ENCODE assay signal across 11 cellular contexts in genomic region chr1:19441048-19441447, GRCh38. TPM values are rescaled to one million over a fixed set of nuclear protein-coding genes. Genes with fewer than 3 reads are reported as not detected.
DNase-seq lines count a peak whose midpoint lies in the region; ATAC-seq and TF ChIP-seq lines count a peak whose summit lies in the region.
"Had no signal": no experiment of that assay in that cellular context is flagged by ENCODE, and none has a peak within 500 bp of the region (broad histone marks: within the 10 kb centered on the region; RNA-seq: fewer than 3 reads in every experiment).

No MANE protein-coding gene starts in this region.

- peaks cover 97% of the 10 kb centered on the region for H4K20me1 ChIP-seq in IMR-90 (ENCODE audit: insufficient read depth, low read length)

- H3K9ac ChIP-seq in IMR-90 (ENCODE audit: low read depth, low read length), result no peak overlapping the region

- H3K4me1 Mint-ChIP-seq in Calu3 (ENCODE audit: low read depth, unreplicated experiment), result peaks cover 49% of the 10 kb centered on the region
- peaks cover 78 to 85% of the 10 kb centered on the region in 2 donors for H3K4me1 Mint-ChIP-seq in effector memory CD8-positive, alpha-beta T cell (ENCODE audit: low read depth in 2 of 2)

- no peaks in the 10 kb centered on the region for H3K9me3 ChIP-seq in IMR-90 (ENCODE audit: control insufficient read depth, insufficient read depth, low read length)
- H3K9me3 ChIP-seq in prostate gland, result no peaks in the 10 kb centered on the region

- peak overlapping the region; percentile 54 for H4K91ac ChIP-seq in IMR-90 (ENCODE audit: insufficient read depth, low read depth, low read length)

- WGBS in IMR-90 (ENCODE audit: extremely low coverage in 2 of 2, insufficient read length in 1 of 2), 2 experiments, result 80% methylated on average over 1 of the region's 6 CpGs; no CpG with 5 or more reads in 1 of the 2 experiments
- 72% methylated on average over 6 of the region's 6 CpGs for WGBS in prostate gland

- dilution Hi-C loops in IMR-90 (cut with HindIII; ENCODE audit: low sequenced_read_pairs, unreplicated experiment), result no loop called here

- H2BK5ac ChIP-seq in IMR-90 (ENCODE audit: low read depth, low read length, poor library complexity, severe bottlenecking), result peak overlapping the region; percentile 38

- H3K4me1 ChIP-seq in IMR-90 (ENCODE audit: control insufficient read depth, insufficient read depth, low read length) (peaks cover 47% of the 10 kb centered on the region), prostate gland (replicated peaks) (peaks cover 53% of the 10 kb centered on the region)

- no peak overlapping the region for H2AK9ac ChIP-seq in IMR-90 (replicated peaks; ENCODE audit: low read depth, low read length, poor library complexity)

- in situ Hi-C loops in IMR-90 (cut with MboI; ENCODE audit: low sequenced_read_pairs), result no loop called here

- H2BK15ac ChIP-seq in IMR-90 (ENCODE audit: low read depth, low read length), result 0 out of 3 replicates have a peak overlapping the region, but pooled peaks have one; percentile 3

- H2AFZ ChIP-seq in IMR-90 (replicated peaks; ENCODE audit: low read length, poor library complexity), result no peak overlapping the region

- H3K36me3 ChIP-seq in IMR-90 (ENCODE audit: control insufficient read depth, insufficient read depth, low read length) (peaks cover 17% of the 10 kb centered on the region), prostate gland (no peaks in the 10 kb centered on the region)

- H2BK20ac ChIP-seq in IMR-90 (ENCODE audit: low read depth, low read length), result no peak overlapping the region

- DNase-seq in Calu3 (no peak), IMR-90 (no peak), prostate gland (ENCODE audit: low spot score) (no peak), NCI-H2196 treated with DMSO at 0.1 percent for 48 hours (lab: John Stamatoyannopoulos, UW; ENCODE audit: unreplicated experiment) (no peak), putamen (ENCODE audit: low spot score) (no peak), HUDEP-2 (lab: John Stamatoyannopoulos, UW; ENCODE audit: unreplicated experiment in 76 of 76) (no peak)
- no peak for DNase-seq in effector memory CD8-positive, alpha-beta T cell
- DNase-seq: NCI-H526 had no signal

- no peak overlapping the region for H3K27ac Mint-ChIP-seq in Calu3 (ENCODE audit: unreplicated experiment)
- H3K27ac Mint-ChIP-seq in effector memory CD8-positive, alpha-beta T cell, result peak overlapping the region; percentile 74 to 83
- H3K27ac Mint-ChIP-seq: activated T-helper 2 cell treated with anti-CD3 and anti-CD28 coated beads, Interferon-gamma antibody, Interleukin-2, Interleukin-4, amounts not matched to agents 10 μg/mL and 5 μg/mL and 100 μg/mL, durations not matched to agents 14 hours and 24 hours and 36 hours had no signal

- H2BK120ac ChIP-seq in IMR-90 (ENCODE audit: low read depth, low read length), result peak overlapping the region; percentile 12; the same call in 1 of the 2 replicates

- H3K18ac ChIP-seq in IMR-90 (ENCODE audit: low read depth, low read length), result peak overlapping the region; percentile 28

- peak overlapping the region; percentile 59 for H2AK5ac ChIP-seq in IMR-90 (ENCODE audit: low read depth, low read length)

- H3K4me3 ChIP-seq in IMR-90 (ENCODE audit: insufficient read depth, low read depth, low read length) (no peak overlapping the region), prostate gland (no peak overlapping the region)

- H3K14ac ChIP-seq in IMR-90 (replicated peaks; ENCODE audit: low read depth, low read length), result peak overlapping the region; percentile 39

- POLR2A ChIA-PET in IMR-90 (lab: Charles Lee; ENCODE audit: unreplicated experiment), result interaction anchor here (0.6 kb wide), 1 partner anchor 213 kb away, joined by 3 read pairs; no protein-coding TSS in a partner anchor

- ATAC-seq in IMR-90 (ENCODE audit: low read depth) (no peak), GM19023 (IDR thresholded peaks at IDR 0.05; ENCODE audit: unreplicated experiment) (no peak)
- ATAC-seq in effector memory CD8-positive, alpha-beta T cell (replicated peaks), result no peak

- TF ChIP-seq CTCF in Calu3 (IDR thresholded peaks at IDR 0.05; ENCODE audit: unreplicated experiment), result no peak
- TF ChIP-seq CTCF in IMR-90 (conservative IDR thresholded peaks at IDR 0.05; ENCODE audit: low read depth, low read length), result no peak
- TF ChIP-seq CTCF in prostate gland (IDR thresholded peaks at IDR 0.05), result no peak

- TF ChIP-seq RAD21 in IMR-90 (IDR thresholded peaks at IDR 0.05; ENCODE audit: low read length), result no peak

- peaks cover 55% of the 10 kb centered on the region for H3K9me1 ChIP-seq in IMR-90 (ENCODE audit: insufficient read depth, low read length)

- H3K36me3 Mint-ChIP-seq in Calu3 (ENCODE audit: insufficient read depth, unreplicated experiment), result peaks cover 10% of the 10 kb centered on the region
- H3K36me3 Mint-ChIP-seq in effector memory CD8-positive, alpha-beta T cell (ENCODE audit: insufficient read depth), result peaks cover 27% of the 10 kb centered on the region

- H3K4me3 Mint-ChIP-seq in Calu3 (ENCODE audit: low read depth, unreplicated experiment), result peak overlapping the region; percentile 36
- peak overlapping the region in 1 of 2 donors; percentile 8 for H3K4me3 Mint-ChIP-seq in effector memory CD8-positive, alpha-beta T cell

- peak overlapping the region; percentile 64 for H3K4ac ChIP-seq in IMR-90 (ENCODE audit: low read depth, low read length)

- H4K5ac ChIP-seq in IMR-90 (ENCODE audit: low read depth, low read length), result peak overlapping the region; percentile 8

- intact Hi-C loops in Calu3 (cut with micrococcal nuclease; ENCODE audit: unreplicated experiment) (no loop called here), IMR-90 (cut with micrococcal nuclease) (no loop called here), prostate gland (cut with DNase I) (no loop called here)

- H3K27me3 Mint-ChIP-seq in Calu3 (ENCODE audit: unreplicated experiment), result no peaks in the 10 kb centered on the region
- H3K27me3 Mint-ChIP-seq in effector memory CD8-positive, alpha-beta T cell, result no peaks in the 10 kb centered on the region

- TF ChIP-seq POLR2A in IMR-90 (IDR thresholded peaks at IDR 0.05; ENCODE audit: low read depth, low read length) (no peak), prostate gland (IDR thresholded peaks at IDR 0.05) (no peak)

- no peak overlapping the region for H3K4me2 ChIP-seq in IMR-90 (ENCODE audit: low read depth, low read length)

- BruUV-seq in Calu3 (replicated peaks; lab: Mats Ljungman, UMichigan) (no TSS peak), IMR-90 (replicated peaks; lab: Mats Ljungman, UMichigan) (no TSS peak)

- H4K8ac ChIP-seq in IMR-90 (ENCODE audit: low read depth in 2 of 2, low read length in 2 of 2), result peak overlapping the region in 1 of 2 experiments; percentile 13; a peak in 2 of 4 replicates

- H3K56ac ChIP-seq in IMR-90 (ENCODE audit: extremely low read depth, insufficient read depth, low read length), result no peak overlapping the region; the same call in 1 of the 2 replicates

- CTCF ChIA-PET in Calu3 (lab: Charles Lee) (interaction anchor here (0.6 to 1.5 kb wide), 2 partner anchors 11 to 12 kb away, joined by 3 to 4 read pairs; no protein-coding TSS in a partner anchor), IMR-90 (lab: Yijun Ruan, JAX) (no interaction called here)

- peaks cover 40 to 96% of the 10 kb centered on the region in 2 experiments for H3K79me1 ChIP-seq in IMR-90 (ENCODE audit: low read depth in 1 of 2, low read length in 2 of 2)

- no peaks in the 10 kb centered on the region for H3K27me3 ChIP-seq in IMR-90 (ENCODE audit: control insufficient read depth, insufficient read depth, low read length)
- no peaks in the 10 kb centered on the region for H3K27me3 ChIP-seq in prostate gland (replicated peaks; ENCODE audit: insufficient read depth)

- peak overlapping the region; percentile 26 for H3K23ac ChIP-seq in IMR-90 (ENCODE audit: low read depth, low read length)

- H3K27ac ChIP-seq in IMR-90 (ENCODE audit: insufficient read depth, low read length) (peak overlapping the region; percentile 64; the same call in 1 of the 2 replicates), prostate gland (peak overlapping the region; percentile 83 to 96)
- H3K27ac ChIP-seq: HL-60 had no signal

- no peaks in the 10 kb centered on the region for H3K9me3 Mint-ChIP-seq in Calu3 (ENCODE audit: low read depth, unreplicated experiment)
- no peaks in the 10 kb centered on the region for H3K9me3 Mint-ChIP-seq in effector memory CD8-positive, alpha-beta T cell
- H3K9me3 Mint-ChIP-seq: activated T-helper 2 cell treated with anti-CD3 and anti-CD28 coated beads, Interferon-gamma antibody, Interleukin-2, Interleukin-4, amounts not matched to agents 10 μg/mL and 5 μg/mL and 100 μg/mL, durations not matched to agents 14 hours and 24 hours and 36 hours had no signal

TF ChIP-seq in IMR-90, 13 proteins besides CTCF, POLR2A, EP300 and RAD21:
- TF ChIP-seq USF2 (IDR thresholded peaks at IDR 0.05; ENCODE audit: low read depth, low read length), result peak; percentile 45; the same call in 1 of the 2 replicates
- TF ChIP-seq RFX5 (IDR thresholded peaks at IDR 0.05; ENCODE audit: low read depth, low read length), result no peak

RNA-seq across cellular contexts. Expression of gene CAPZB, which starts 44.3 kb away (rescaled TPM):
- 198 and 207 TPM in 2 replicates for total RNA-seq in Calu3 (2022)
- total RNA-seq in IMR-90 (2012; rRNA removed), result 180 and 216 TPM in 2 replicates
- 271 and 304 TPM in 2 replicates for polyA plus RNA-seq in IMR-90 (2012; rRNA removed)
- polyA plus RNA-seq in IMR-90 (2012; cell fraction: cytosol; rRNA removed), result 189 and 234 TPM in 2 replicates
- 74.4 and 139 TPM in 2 replicates for polyA plus RNA-seq in IMR-90 (2012; cell fraction: nucleus; rRNA removed; ENCODE audit: low replicate concordance)
- total RNA-seq in prostate gland, result 100 to 1,000 TPM; 139 to 150 TPM
